15 cellular contexts compared by ENCODE assay signal in the genomic region with DNA sequence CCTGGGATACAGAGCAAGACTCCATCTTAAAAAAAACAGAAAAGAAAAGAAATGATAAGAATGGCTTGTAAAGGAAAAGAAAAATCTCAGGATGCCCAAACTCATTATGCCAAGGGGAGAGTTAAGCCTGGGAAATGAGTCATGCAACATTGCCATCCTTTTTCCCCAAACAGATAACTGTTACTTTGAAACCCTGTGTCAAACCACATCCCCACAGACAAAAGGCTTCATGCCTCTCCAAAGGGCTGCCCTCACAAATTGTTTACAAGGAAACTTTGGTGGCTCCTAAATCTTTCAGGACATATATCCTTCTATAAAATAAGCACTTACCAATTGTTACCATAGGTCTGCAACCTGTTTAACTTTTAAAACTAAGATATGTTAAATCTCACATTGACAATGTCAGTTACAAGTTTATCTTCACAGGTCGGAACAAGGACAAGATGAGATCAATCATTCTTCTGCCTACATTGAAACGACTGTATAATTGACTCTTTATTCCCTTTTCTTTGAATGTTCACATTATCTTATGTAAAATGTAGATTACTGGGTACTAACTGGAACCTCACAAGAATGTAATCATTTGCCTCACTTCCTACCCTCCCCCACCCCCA. TPM values are rescaled to one million over a fixed set of nuclear protein-coding genes. Genes with fewer than 3 reads are reported as not detected.
DNase-seq lines count a peak whose midpoint lies in the region; ATAC-seq and TF ChIP-seq lines count a peak whose summit lies in the region.
"Had no signal": no experiment of that assay in that cellular context is flagged by ENCODE, and none has a peak within 500 bp of the region (broad histone marks: within the 10 kb centered on the region; RNA-seq: fewer than 3 reads in every experiment).

No MANE protein-coding gene starts in this region.

- peak overlapping the region; percentile 59 for H3K4me3 Mint-ChIP-seq in activated naive CD8-positive, alpha-beta T cell
- H3K4me3 Mint-ChIP-seq in naive thymus-derived CD8-positive, alpha-beta T cell, result peak overlapping the region in 9 of 10 donors; percentile 1 to 64 (median 49)
- H3K4me3 Mint-ChIP-seq: nephron progenitor cell, type B pancreatic cell had no signal

- peak overlapping the region; percentile 78 for H3K27ac Mint-ChIP-seq in activated naive CD8-positive, alpha-beta T cell
- peak overlapping the region; percentile 14 to 93 (median 84) for H3K27ac Mint-ChIP-seq in naive thymus-derived CD8-positive, alpha-beta T cell
- H3K27ac Mint-ChIP-seq: type B pancreatic cell had no signal

- H3K9me3 ChIP-seq in upper lobe of right lung, result no peaks in the 10 kb centered on the region
- H3K9me3 ChIP-seq: body of pancreas had no signal

- H3K4me1 Mint-ChIP-seq in activated naive CD8-positive, alpha-beta T cell (ENCODE audit: low read depth), result peaks cover 42% of the 10 kb centered on the region
- H3K4me1 Mint-ChIP-seq in naive thymus-derived CD8-positive, alpha-beta T cell, result peaks cover 26 to 42% (median 34%) of the 10 kb centered on the region in 4 donors

- peak; percentile 21 to 26 for DNase-seq in activated CD4-positive, alpha-beta T cell treated with anti-CD3 and anti-CD28 coated beads for 4 hours
- no peak for DNase-seq in activated CD4-positive, alpha-beta T cell treated with anti-CD3 and anti-CD28 coated beads, Interleukin-2, amount 50 U/mL, for 1 hour
- DNase-seq in OCI-M1 (lab: John Stamatoyannopoulos, UW), result peak; percentile 71
- DNase-seq in naive thymus-derived CD8-positive, alpha-beta T cell, result peak in 1 of 10 donors; percentile 23
- no peak for DNase-seq in NCI-H146 (lab: John Stamatoyannopoulos, UW)
- DNase-seq in coronary artery (ENCODE audit: low spot score), result no peak
- DNase-seq in upper lobe of right lung, result no peak
- DNase-seq: body of pancreas, Caco-2, left lung, NCI-H1092, nephron progenitor cell, SIG-M5 had no signal

- H3K27me3 Mint-ChIP-seq in activated naive CD8-positive, alpha-beta T cell, result no peaks in the 10 kb centered on the region
- no peaks in the 10 kb centered on the region for H3K27me3 Mint-ChIP-seq in naive thymus-derived CD8-positive, alpha-beta T cell

- no peaks in the 10 kb centered on the region for H3K4me1 ChIP-seq in upper lobe of right lung
- H3K4me1 ChIP-seq: body of pancreas, left lung had no signal

- intact Hi-C loops in upper lobe of right lung (cut with DNase I), result no loop called here

- TF ChIP-seq CTCF in coronary artery (IDR thresholded peaks at IDR 0.05) (no peak), upper lobe of right lung (IDR thresholded peaks at IDR 0.05) (no peak)

- no peaks in the 10 kb centered on the region for H3K36me3 ChIP-seq in upper lobe of right lung
- H3K36me3 ChIP-seq: left lung had no signal

- H3K27ac ChIP-seq in coronary artery, result no peak overlapping the region
- no peak overlapping the region for H3K27ac ChIP-seq in upper lobe of right lung
- H3K27ac ChIP-seq: body of pancreas, left lung had no signal

- peaks cover 4% of the 10 kb centered on the region for H3K36me3 Mint-ChIP-seq in activated naive CD8-positive, alpha-beta T cell
- no peaks in the 10 kb centered on the region for H3K36me3 Mint-ChIP-seq in naive thymus-derived CD8-positive, alpha-beta T cell
- H3K36me3 Mint-ChIP-seq: type B pancreatic cell had no signal

- POLR2A ChIA-PET in naive thymus-derived CD8-positive, alpha-beta T cell (lab: Charles Lee), result interaction anchor here (2.2 to 2.6 kb wide), 2 partner anchors 10 to 19 kb away, joined by 14 to 17 read pairs; partner anchors contain the start of gene SENP7

- H3K4me3 ChIP-seq in coronary artery (no peak overlapping the region), upper lobe of right lung (no peak overlapping the region)
- H3K4me3 ChIP-seq: body of pancreas, left lung had no signal

- peak; percentile 39 to 76 for ATAC-seq in naive thymus-derived CD8-positive, alpha-beta T cell
- ATAC-seq in upper lobe of right lung, result no peak
- ATAC-seq: body of pancreas, left lung had no signal

- no peaks in the 10 kb centered on the region for H3K27me3 ChIP-seq in upper lobe of right lung
- H3K27me3 ChIP-seq: body of pancreas, left lung had no signal

- no peaks in the 10 kb centered on the region for H3K9me3 Mint-ChIP-seq in activated naive CD8-positive, alpha-beta T cell (ENCODE audit: low read depth)
- peaks cover 0 to 8% (median 0%) of the 10 kb centered on the region in 9 donors for H3K9me3 Mint-ChIP-seq in naive thymus-derived CD8-positive, alpha-beta T cell

RNA-seq across cellular contexts. Expression of gene SENP7, which starts 18.6 kb away (rescaled TPM):
- total RNA-seq in naive thymus-derived CD8-positive, alpha-beta T cell, result 10 to 100 TPM; 71.2 to 72.5 TPM
- 10 to 100 TPM in 1 of 3 donors, 1 to 10 TPM in 2; 6.7 to 11.2 (median 9.3) TPM for polyA plus RNA-seq in naive thymus-derived CD8-positive, alpha-beta T cell
- total RNA-seq in upper lobe of right lung, result 20.0 TPM

RNA-seq across cellular contexts. Expression of gene TRMT10C, which starts 30.1 kb away (rescaled TPM):
- total RNA-seq in naive thymus-derived CD8-positive, alpha-beta T cell, result 10 to 100 TPM; 27.2 to 30.5 TPM
- polyA plus RNA-seq in naive thymus-derived CD8-positive, alpha-beta T cell, result 10 to 100 TPM; 34.1 to 52.7 (median 36.7) TPM
- total RNA-seq in upper lobe of right lung, result 15.1 TPM

RNA-seq across cellular contexts. Expression of gene PCNP, which starts 42.4 kb away (rescaled TPM):
- 100 to 1,000 TPM; 180 to 189 TPM for total RNA-seq in naive thymus-derived CD8-positive, alpha-beta T cell
- 100 to 1,000 TPM; 112 to 130 (median 124) TPM for polyA plus RNA-seq in naive thymus-derived CD8-positive, alpha-beta T cell
- 141 TPM for total RNA-seq in upper lobe of right lung

Comparison
In these comparisons a context has a peak if more than half of its experiments do, and no peak if none do; other contexts are left out.
1. DNase-seq: peak in activated CD4-positive, alpha-beta T cell treated with anti-CD3 and anti-CD28 coated beads for 4 hours (2 of 2) and OCI-M1 (single experiment); none in activated CD4-positive, alpha-beta T cell treated with anti-CD3 and anti-CD28 coated beads, Interleukin-2, amount 50 U/mL, for 1 hour (single experiment), NCI-H146 (single experiment), coronary artery (single experiment) and upper lobe of right lung (single experiment).